In genomic region chr13:106917673-106918652, GRCh38 we compare ENCODE assay signal across 8 cellular contexts.
A peak's percentile ranks its signal among the peaks of the same experiment; 100 is the strongest.
DNase-seq lines count a peak whose midpoint lies in the region; ATAC-seq and TF ChIP-seq lines count a peak whose summit lies in the region.

No MANE protein-coding gene starts in this region.

- TF ChIP-seq CTCF in choroid plexus epithelial cell (conservative IDR thresholded peaks at IDR 0.05; ENCODE audit: low read depth, low read length): peak; percentile 90

- H3K4me3 ChIP-seq in choroid plexus epithelial cell (ENCODE audit: low read depth, low read length): peak overlapping the region; percentile 78

- DNase-seq in NCI-H2196 (lab: John Stamatoyannopoulos, UW; ENCODE audit: unreplicated experiment): peak; percentile 24
- DNase-seq in NCI-H2196 treated with DMSO at 0.1 percent for 48 hours (lab: John Stamatoyannopoulos, UW; ENCODE audit: unreplicated experiment): no peak
- DNase-seq in NCI-H1092 treated with DMSO at 0.1 percent for 48 hours (lab: John Stamatoyannopoulos, UW): peak; percentile 52
- DNase-seq in activated CD4-positive, alpha-beta T cell treated with anti-CD3 and anti-CD28 coated beads for 24 hours (ENCODE audit: low read depth in 2 of 2): peak; percentile 50 to 55
- peak; percentile 81 for DNase-seq in choroid plexus epithelial cell (ENCODE audit: low read depth)
- DNase-seq in kidney tubule cell (ENCODE audit: low spot score): peak; percentile 74
- DNase-seq in stimulated activated CD4-positive, alpha-beta T cell treated with anti-CD3 and anti-CD28 coated beads, Interleukin-15, amount 100 ng/mL, for 24 hours: peak; percentile 78

- ATAC-seq in HG02642 (IDR thresholded peaks at IDR 0.05; ENCODE audit: poor library complexity, unreplicated experiment): peak; percentile 96
